ENCODE assay signal across 13 cellular contexts in the genomic region with DNA sequence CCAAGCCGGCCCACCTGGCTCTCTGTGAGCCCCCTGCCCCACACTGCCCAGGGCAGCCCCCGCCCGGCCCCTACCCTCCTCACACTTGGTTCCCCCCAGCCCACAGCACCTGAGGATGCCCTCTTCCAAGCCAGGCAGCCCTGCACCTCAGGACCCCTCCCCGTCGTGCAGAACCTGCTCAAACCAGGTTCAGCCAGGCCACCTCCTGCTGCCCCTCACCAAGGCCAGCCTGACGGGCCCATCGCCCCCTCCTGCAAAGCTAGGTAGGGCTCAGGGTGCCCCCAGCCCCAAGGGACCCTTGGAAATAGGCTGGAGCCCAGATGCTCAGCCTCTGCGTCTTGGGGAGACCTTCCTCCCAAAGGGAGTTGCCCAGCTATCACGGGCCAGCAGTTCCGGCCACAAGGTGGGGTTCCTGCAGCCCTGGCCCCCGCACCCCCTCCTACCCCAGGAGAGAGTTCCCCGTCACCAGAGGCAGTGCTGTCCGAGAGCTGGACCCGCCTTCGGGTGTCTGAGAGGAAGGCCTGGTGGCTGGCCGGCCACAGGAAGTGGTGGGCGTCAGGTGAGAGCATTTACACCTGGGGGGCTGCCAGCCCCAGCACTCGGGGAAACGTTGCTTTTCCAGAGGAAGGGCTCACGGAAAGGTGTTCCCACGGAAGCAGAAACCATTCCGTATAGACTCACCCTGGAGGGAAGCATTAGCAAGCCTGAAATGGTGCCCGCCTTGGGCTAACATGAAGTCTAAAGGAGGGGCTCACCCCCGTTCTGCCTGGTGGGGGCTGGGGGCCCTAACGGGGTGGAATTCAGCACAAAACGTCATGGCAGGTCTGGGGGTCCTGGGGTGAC. TPM values are rescaled to one million over a fixed set of nuclear protein-coding genes. Genes with fewer than 3 reads are reported as not detected.
DNase-seq lines count a peak whose midpoint lies in the region; ATAC-seq, FAIRE-seq and TF ChIP-seq lines count a peak whose summit lies in the region.
"Had no signal": no experiment of that assay in that cellular context is flagged by ENCODE, and none has a peak within 500 bp of the region (broad histone marks: within the 10 kb centered on the region; RNA-seq: fewer than 3 reads in every experiment).

No MANE protein-coding gene starts in this region.

- peak overlapping the region in 3 of 4 donors; percentile 62 to 80 (median 67) for H3K27ac ChIP-seq in Peyer's patch
- no peak overlapping the region for H3K27ac ChIP-seq in iPS-20b (ENCODE audit: low read length)
- peak overlapping the region in 13 of 21 experiments; percentile 0 to 89 (median 30) for H3K27ac ChIP-seq in skin epidermis
- H3K27ac ChIP-seq in foreskin keratinocyte: no peak overlapping the region

- FAIRE-seq in GM12892 (lab: Jason Lieb, UNC): no peak
- FAIRE-seq: G401.6, GM18507 had no signal

- no peaks in the 10 kb centered on the region for H3K9me3 ChIP-seq in Peyer's patch
- H3K9me3 ChIP-seq in iPS-20b (ENCODE audit: insufficient read depth, low read depth, low read length): no peaks in the 10 kb centered on the region
- H3K9me3 ChIP-seq in HAP-1: no peaks in the 10 kb centered on the region

- in situ Hi-C loops in HAP-1 (cut with MboI; ENCODE audit: low sequenced_read_pairs): no loop called here

- no peaks in the 10 kb centered on the region for H3K27me3 ChIP-seq in Peyer's patch
- H3K27me3 ChIP-seq in iPS-20b (ENCODE audit: insufficient read depth, low read length): peaks cover 13% of the 10 kb centered on the region
- no peaks in the 10 kb centered on the region for H3K27me3 ChIP-seq in foreskin keratinocyte
- H3K27me3 ChIP-seq in HAP-1 (ENCODE audit: low read depth): no peaks in the 10 kb centered on the region

- H3K4me1 ChIP-seq in Peyer's patch: peaks cover 8 to 60% (median 11%) of the 10 kb centered on the region in 4 donors
- no peaks in the 10 kb centered on the region for H3K4me1 ChIP-seq in iPS-20b (ENCODE audit: insufficient read depth, low read length)
- H3K4me1 ChIP-seq in foreskin keratinocyte: peaks cover 49% of the 10 kb centered on the region
- no peaks in the 10 kb centered on the region; the same call in 1 of the 2 replicates for H3K4me1 ChIP-seq in HAP-1

- TF ChIP-seq CTCF in Peyer's patch (IDR thresholded peaks at IDR 0.05) (no peak), foreskin keratinocyte (conservative IDR thresholded peaks at IDR 0.05) (no peak)

- peak; percentile 22 for DNase-seq in GM12892 (ENCODE audit: insufficient read length)
- peak in 1 of 3 donors; percentile 47 for DNase-seq in Peyer's patch
- no peak for DNase-seq in foreskin keratinocyte
- no peak for DNase-seq in HPDE6-E6E7 (ENCODE audit: extremely low spot score)
- no peak for DNase-seq in HAP-1 (ENCODE audit: low spot score in 2 of 2)
- DNase-seq: amniotic stem cell had no signal

- H3K9ac ChIP-seq in iPS-20b (ENCODE audit: low read depth, low read length): no peak overlapping the region

- TF ChIP-seq POLR2A in GM12892 (IDR thresholded peaks at IDR 0.05; ENCODE audit: low read depth, low read length) (no peak), Peyer's patch (IDR thresholded peaks at IDR 0.05) (no peak)

- no peaks in the 10 kb centered on the region for H3K36me3 ChIP-seq in Peyer's patch
- no peaks in the 10 kb centered on the region for H3K36me3 ChIP-seq in iPS-20b (ENCODE audit: insufficient read depth, low read depth, low read length)
- H3K36me3 ChIP-seq in HAP-1 (replicated peaks): no peaks in the 10 kb centered on the region

- ATAC-seq in HG02588 (IDR thresholded peaks at IDR 0.05; ENCODE audit: unreplicated experiment) (no peak), foreskin keratinocyte (no peak)

- no peak overlapping the region for H3K4me3 ChIP-seq in Peyer's patch
- peak overlapping the region; percentile 44; the same call in 1 of the 2 replicates for H3K4me3 ChIP-seq in iPS-20b (ENCODE audit: low read length)
- H3K4me3 ChIP-seq in skin epidermis: no peak overlapping the region
- no peak overlapping the region for H3K4me3 ChIP-seq in HAP-1

RNA-seq across cellular contexts. Expression of a gene that starts 3.2 kb away (rescaled TPM):
- polyA plus RNA-seq in GM12892 (2012; ENCODE audit: missing spikeins): 0.38 TPM
- total RNA-seq in Peyer's patch: 10 to 100 TPM in 3 of 4 donors, not detected in 1; 21.3 to 57.6 (median 44.6) TPM
- total RNA-seq in foreskin keratinocyte: 18.1 and 21.1 TPM in 2 replicates
- 28.4 and 29.4 TPM in 2 replicates for polyA plus RNA-seq in foreskin keratinocyte
- total RNA-seq: HT1080, T-cell had no signal

RNA-seq across cellular contexts. Expression of a gene that starts 7.2 kb away (rescaled TPM):
- polyA plus RNA-seq in GM12892 (2012; ENCODE audit: missing spikeins): 0.76 TPM
- total RNA-seq in Peyer's patch (10 to 100 TPM in 1 of 4 donors, 1 to 10 TPM in 2, not detected in 1; 4.7 to 23.9 (median 9.3) TPM), foreskin keratinocyte (5.6 and 8.6 TPM in 2 replicates)
- polyA plus RNA-seq in foreskin keratinocyte: 8.2 and 13.1 TPM in 2 replicates
- total RNA-seq: HT1080 had no signal

RNA-seq across cellular contexts. Expression of a gene that starts 21.3 kb away (rescaled TPM):
- polyA plus RNA-seq in GM12892 (2012; ENCODE audit: missing spikeins): 302 TPM
- total RNA-seq in Peyer's patch (100 to 1,000 TPM in 1 of 4 donors, 10 to 100 TPM in 3; 10.6 to 175 (median 15.4) TPM), foreskin keratinocyte (0.49 and 1.1 TPM in 2 replicates)
- polyA plus RNA-seq in foreskin keratinocyte: 1.3 and 1.7 TPM in 2 replicates

Comparison
In these comparisons a context has a peak if more than half of its experiments do, and no peak if none do; other contexts are left out.
1. H3K27ac ChIP-seq: peak in Peyer's patch (3 of 4) and skin epidermis (13 of 21); none in iPS-20b (single experiment) and foreskin keratinocyte (single experiment).